In the genomic region with DNA sequence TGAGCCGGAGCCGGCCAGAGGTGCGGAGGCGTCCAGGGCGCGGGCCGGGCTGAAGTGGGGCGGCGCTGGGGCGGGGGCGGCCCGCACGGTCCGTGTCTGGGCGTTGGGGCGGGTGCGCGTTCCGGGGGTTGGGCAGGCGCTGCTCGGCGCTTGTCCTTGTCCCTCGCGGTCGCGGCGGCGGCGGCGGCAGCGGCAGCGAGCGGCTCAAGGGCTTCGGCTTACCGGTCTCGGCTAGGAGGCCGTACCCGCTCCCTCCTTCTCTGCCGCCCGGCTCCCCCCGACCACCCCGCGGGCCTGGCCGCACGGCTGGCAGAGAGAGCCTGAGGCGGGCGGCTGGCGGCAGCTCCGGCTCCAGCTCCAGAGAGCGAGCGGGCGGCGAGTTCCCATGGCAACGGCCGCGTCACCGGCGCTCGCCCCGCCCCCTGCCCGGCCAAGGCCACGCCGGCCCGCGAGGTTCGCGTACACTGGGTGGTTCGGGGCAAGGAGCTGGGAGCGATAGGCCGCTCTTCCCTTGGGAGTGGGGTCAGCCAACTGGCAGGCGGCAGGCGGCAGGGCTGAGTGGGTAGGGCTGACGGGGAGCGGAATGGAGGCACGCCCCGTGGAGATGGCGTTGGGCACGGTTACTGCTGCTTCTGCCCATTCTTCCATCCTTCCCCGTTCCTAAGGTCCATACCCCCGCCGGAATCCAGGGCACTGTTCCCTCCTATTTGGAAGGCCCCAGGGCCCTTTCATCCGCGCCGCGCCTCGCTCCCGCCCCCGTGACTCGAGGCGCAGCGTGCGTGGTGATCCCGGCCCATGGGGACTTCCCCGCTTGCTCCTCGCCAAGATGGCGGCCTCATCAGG, we compare ENCODE assay signal across 8 cellular contexts. TPM values are rescaled to one million over a fixed set of nuclear protein-coding genes. Genes with fewer than 3 reads are reported as not detected.
DNase-seq lines count a peak whose midpoint lies in the region; ATAC-seq, FAIRE-seq and TF ChIP-seq lines count a peak whose summit lies in the region.

Gene LRRC73, minus strand, starts transcription at position 363 of the 843 bp plus-strand sequence. CDS start 561 bp downstream, outside the sequence.

- no peak within 1 kb of the TSS for H3K9ac ChIP-seq in endothelial cell of umbilical vein (replicated peaks; ENCODE audit: extremely low read depth, insufficient read depth, low read length)

- H2AFZ ChIP-seq in endothelial cell of umbilical vein (ENCODE audit: low read depth, low read length): peak within 1 kb of the TSS; percentile 55

- no peak within 1 kb of the TSS for H3K27ac ChIP-seq in endothelial cell of umbilical vein (ENCODE audit: insufficient read depth, low read depth, low read length)

- peak; percentile 66 for DNase-seq in NCI-H2029 (lab: John Stamatoyannopoulos, UW)
- no peak for DNase-seq in NCI-H2029 treated with DMSO at 0.1 percent for 48 hours (lab: John Stamatoyannopoulos, UW)
- peak; percentile 54 to 55 for DNase-seq in NOMO-1 (lab: John Stamatoyannopoulos, UW; ENCODE audit: unreplicated experiment in 2 of 2)
- DNase-seq in activated CD8-positive, alpha-beta memory T cell treated with anti-CD3 and anti-CD28 coated beads, Interleukin-2, amount 50 U/mL, for 48 hours: peak; percentile 92
- DNase-seq in endothelial cell of umbilical vein (ENCODE audit: low read depth, low spot score): peak; percentile 84
- DNase-seq in midbrain (lab: John Stamatoyannopoulos, UW): peak; percentile 83
- peak; percentile 65 for DNase-seq in stimulated activated CD8-positive, alpha-beta memory T cell treated with anti-CD3 and anti-CD28 coated beads, Interleukin-15, amount 100 ng/mL, for 24 hours (ENCODE audit: low read depth)

- TF ChIP-seq POLR2A in endothelial cell of umbilical vein (IDR thresholded peaks at IDR 0.05; ENCODE audit: low read depth, low read length): peak; percentile 47

- no peaks in the 10 kb centered on the region for H4K20me1 ChIP-seq in endothelial cell of umbilical vein (replicated peaks; ENCODE audit: control insufficient read depth, extremely low read depth, insufficient read depth, low read length)

- H3K79me2 ChIP-seq in endothelial cell of umbilical vein (ENCODE audit: control insufficient read depth, insufficient read depth, low read length): peaks cover 5% of the 10 kb centered on the region

- CTCF ChIA-PET in endothelial cell of umbilical vein (lab: Charles Lee): interaction anchor here (0.5 to 19.0 kb wide), 12 partner anchors 11 to 600 kb away, joined by 3 to 289 read pairs (median 4); partner anchors contain the start of genes DLK2, DNPH1 and ZNF318

- no peak for TF ChIP-seq CTCF in endothelial cell of umbilical vein (IDR thresholded peaks at IDR 0.05; ENCODE audit: extremely low read depth in 1 of 2, insufficient read depth in 1 of 2, low read depth in 1 of 2, low read length in 2 of 2)

- H3K36me3 ChIP-seq in endothelial cell of umbilical vein (ENCODE audit: control insufficient read depth in 2 of 2, extremely low read depth in 1 of 2, insufficient read depth in 2 of 2, low read length in 2 of 2): peaks cover 3 to 30% of the 10 kb centered on the region in 2 experiments

- intact Hi-C loops in endothelial cell of umbilical vein (cut with micrococcal nuclease): loop anchor here (10.0 kb wide), 1 partner anchor 605 kb away; no protein-coding TSS in a partner anchor

- dilution Hi-C loops in endothelial cell of umbilical vein (cut with MboI; ENCODE audit: extremely low pct_ligation_motif_present, low sequenced_read_pairs): no loop called here

- H3K4me3 ChIP-seq in endothelial cell of umbilical vein (replicated peaks in 1 of 3; ENCODE audit: insufficient read depth in 1 of 3, low read depth in 1 of 3, low read length in 3 of 3): peak within 1 kb of the TSS; percentile 6 to 54 (median 44)

- FAIRE-seq in endothelial cell of umbilical vein (lab: Jason Lieb, UNC): peak; percentile 87

- ATAC-seq in HG03064 (IDR thresholded peaks at IDR 0.05; ENCODE audit: low read depth, unreplicated experiment): peak; percentile 52

- H3K27me3 ChIP-seq in endothelial cell of umbilical vein (ENCODE audit: control insufficient read depth in 2 of 2, insufficient read depth in 2 of 2, low read length in 2 of 2): no peaks in the 10 kb centered on the region

- peaks cover 8% of the 10 kb centered on the region for H3K4me1 ChIP-seq in endothelial cell of umbilical vein (ENCODE audit: control insufficient read depth, extremely low read depth, insufficient read depth, low read length)

- no TSS peak for BruUV-seq in endothelial cell of umbilical vein (replicated peaks; lab: Mats Ljungman, UMichigan)

- H3K4me2 ChIP-seq in endothelial cell of umbilical vein (ENCODE audit: insufficient read depth, low read length): peak within 1 kb of the TSS; percentile 56

- POLR2A ChIA-PET in endothelial cell of umbilical vein (lab: Charles Lee): interaction anchor here (0.6 to 1.0 kb wide), 3 partner anchors 16 to 124 kb away, joined by 3 to 5 read pairs (median 4); partner anchors contain the start of gene DLK2

- no peaks in the 10 kb centered on the region for H3K9me1 ChIP-seq in endothelial cell of umbilical vein (replicated peaks; ENCODE audit: control insufficient read depth, extremely low read depth, insufficient read depth, low read length)

- H3K9me3 ChIP-seq in endothelial cell of umbilical vein (replicated peaks; ENCODE audit: control insufficient read depth, insufficient read depth, low read length): no peaks in the 10 kb centered on the region

TF ChIP-seq in endothelial cell of umbilical vein, 7 proteins besides CTCF, POLR2A, EP300 and RAD21:
- TF ChIP-seq JUN (IDR thresholded peaks at IDR 0.05; ENCODE audit: borderline replicate concordance, insufficient read depth, insufficient read length, low read depth): no peak
- TF ChIP-seq, protein P1, sequence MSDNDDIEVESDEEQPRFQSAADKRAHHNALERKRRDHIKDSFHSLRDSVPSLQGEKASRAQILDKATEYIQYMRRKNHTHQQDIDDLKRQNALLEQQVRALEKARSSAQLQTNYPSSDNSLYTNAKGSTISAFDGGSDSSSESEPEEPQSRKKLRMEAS (IDR thresholded peaks at IDR 0.05; ENCODE audit: insufficient read depth, insufficient read length): peak; percentile 48
- peak; percentile 83 for TF ChIP-seq POLR2AphosphoS5 (IDR thresholded peaks at IDR 0.05; ENCODE audit: insufficient read depth, low read depth, low read length)
- TF ChIP-seq MYC (IDR thresholded peaks at IDR 0.05; ENCODE audit: low read depth, low read length): no peak
- no peak for TF ChIP-seq FOS (IDR thresholded peaks at IDR 0.05; ENCODE audit: borderline replicate concordance, insufficient read depth, low read length)
TF ChIP-seq in endothelial cell of umbilical vein: peak in this region for 2.

RNA-seq across cellular contexts. Expression of gene LRRC73, which starts in this region (rescaled TPM):
- total RNA-seq in endothelial cell of umbilical vein: 0.25 and 0.58 TPM in 2 replicates
- 0.11 and 0.14 TPM in 2 replicates for polyA plus RNA-seq in endothelial cell of umbilical vein
- 0.06 and 0.14 TPM in 2 replicates for polyA plus RNA-seq in endothelial cell of umbilical vein (2011; cell fraction: cytosol; rRNA removed)
- 0.07 and 0.08 TPM in 2 replicates for polyA plus RNA-seq in endothelial cell of umbilical vein (2011; cell fraction: nucleus; rRNA removed)
- 0.12 TPM in 1 of 2 replicates, not detected in the other for polyA plus RNA-seq in endothelial cell of umbilical vein (2012)
- 0.13 TPM in 1 of 2 replicates, not detected in the other for polyA minus RNA-seq in endothelial cell of umbilical vein
- polyA minus RNA-seq in endothelial cell of umbilical vein (2011; cell fraction: cytosol; rRNA and poly(A)+ RNA removed): not detected
- polyA minus RNA-seq in endothelial cell of umbilical vein (2011; cell fraction: nucleus; rRNA and poly(A)+ RNA removed): 1.4 TPM in 1 of 2 replicates, not detected in the other
